Comparison of ENCODE assay signal across 15 cellular contexts in the genomic region with DNA sequence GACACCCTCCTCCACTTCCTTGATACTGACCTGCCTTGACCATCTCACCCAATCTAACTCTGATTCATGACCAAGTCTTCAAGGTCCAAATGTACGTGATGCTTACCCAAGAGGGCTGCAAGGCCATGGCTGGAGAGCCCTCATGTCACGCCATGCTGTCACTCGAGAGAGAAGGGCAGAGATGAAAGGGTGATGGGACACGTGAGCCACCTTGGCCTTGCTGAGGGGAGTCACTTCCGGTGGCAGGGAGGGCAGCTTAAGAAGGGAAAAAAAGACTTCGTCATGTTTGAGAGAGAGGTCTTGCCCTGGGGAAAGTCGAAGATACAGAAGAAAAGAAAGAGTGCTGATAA. TPM values are rescaled to one million over a fixed set of nuclear protein-coding genes. Genes with fewer than 3 reads are reported as not detected.
DNase-seq lines count a peak whose midpoint lies in the region; ATAC-seq and TF ChIP-seq lines count a peak whose summit lies in the region.
"Had no signal": no experiment of that assay in that cellular context is flagged by ENCODE, and none has a peak within 500 bp of the region (broad histone marks: within the 10 kb centered on the region; RNA-seq: fewer than 3 reads in every experiment).

No MANE protein-coding gene starts in this region.

- H3K27me3 ChIP-seq in IMR-90 (ENCODE audit: control insufficient read depth, insufficient read depth, low read length), result no peaks in the 10 kb centered on the region; the same call in 1 of the 2 replicates

- CTCF ChIA-PET in IMR-90 (lab: Yijun Ruan, JAX), result no interaction called here

- peaks cover 4% of the 10 kb centered on the region; the same call in 1 of the 2 replicates for H3K9me3 ChIP-seq in IMR-90 (ENCODE audit: control insufficient read depth, insufficient read depth, low read length)

- H3K23ac ChIP-seq in IMR-90 (ENCODE audit: low read depth, low read length), result peak overlapping the region; percentile 41

- DNase-seq in NCI-H510A (lab: John Stamatoyannopoulos, UW) (peak; percentile 14), NCI-H510A treated with DMSO at 0.1 percent for 48 hours (lab: John Stamatoyannopoulos, UW) (no peak), IMR-90 (no peak), type B pancreatic cell (ENCODE audit: extremely low spot score, unreplicated experiment) (no peak), SKM-1 (lab: John Stamatoyannopoulos, UW; ENCODE audit: unreplicated experiment) (no peak), mesothelial cell of epicardium (ENCODE audit: low spot score in 2 of 2, unreplicated experiment in 2 of 2) (no peak)
- DNase-seq in effector CD4-positive, alpha-beta T cell, result no peak
- DNase-seq: CD4-positive, alpha-beta T cell; GOT3; NCI-H1105 treated with DMSO at 0.1 percent for 48 hours; NCI-H1694 treated with DMSO at 0.1 percent for 48 hours; NK-92 treated with Interleukin-12 subunit alpha and Interleukin-12 subunit beta, amount 100 ng/mL, for 24 hours; RPMI8226 had no signal

- peak overlapping the region; percentile 39 for H4K5ac ChIP-seq in IMR-90 (ENCODE audit: low read depth, low read length)

- H4K20me1 ChIP-seq in IMR-90 (ENCODE audit: insufficient read depth, low read length), result no peaks in the 10 kb centered on the region

- H3K36me3 Mint-ChIP-seq in dendritic cell treated with granulocyte-macrophage colony-stimulating factor and Interleukin-4, amounts not matched to agents 40 ng/mL and 50 ng/mL, for 4 days (ENCODE audit: low read depth), result peaks cover 23% of the 10 kb centered on the region
- H3K36me3 Mint-ChIP-seq in type B pancreatic cell (no peaks in the 10 kb centered on the region), mesothelial cell of epicardium (no peaks in the 10 kb centered on the region)

- H3K4me2 ChIP-seq in IMR-90 (ENCODE audit: low read depth, low read length), result no peak overlapping the region
- H3K4me2 ChIP-seq: KMS-11 had no signal

- H2BK5ac ChIP-seq in IMR-90 (ENCODE audit: low read depth, low read length, poor library complexity, severe bottlenecking), result peak overlapping the region; percentile 67

- no peak for ATAC-seq in IMR-90 (ENCODE audit: low read depth)

- H3K56ac ChIP-seq in IMR-90 (ENCODE audit: extremely low read depth, insufficient read depth, low read length), result no peak overlapping the region

- H3K4me1 ChIP-seq in IMR-90 (ENCODE audit: control insufficient read depth, insufficient read depth, low read length), result peaks cover 6% of the 10 kb centered on the region

- BruUV-seq in IMR-90 (replicated peaks; lab: Mats Ljungman, UMichigan), result no TSS peak

- in situ Hi-C loops in IMR-90 (cut with MboI; ENCODE audit: low sequenced_read_pairs), result no loop called here

- H3K9me1 ChIP-seq in IMR-90 (ENCODE audit: insufficient read depth, low read length), result peaks cover 10% of the 10 kb centered on the region

- H3K4me3 ChIP-seq in IMR-90 (ENCODE audit: insufficient read depth, low read depth, low read length), result no peak overlapping the region

- no peak for TF ChIP-seq POLR2A in IMR-90 (IDR thresholded peaks at IDR 0.05; ENCODE audit: low read depth, low read length)

- WGBS in IMR-90 (ENCODE audit: extremely low coverage in 2 of 2, insufficient read length in 1 of 2), 2 experiments, result 70% methylated on average over 5 of the region's 7 CpGs; no CpG with 5 or more reads in 1 of the 2 experiments

- peak overlapping the region; percentile 69 for H2AK9ac ChIP-seq in IMR-90 (replicated peaks; ENCODE audit: low read depth, low read length, poor library complexity)

- peak overlapping the region; percentile 86; the same call in 1 of the 2 replicates for H2AK5ac ChIP-seq in IMR-90 (ENCODE audit: low read depth, low read length)

- peaks cover 70% of the 10 kb centered on the region for H3K4me1 Mint-ChIP-seq in dendritic cell treated with granulocyte-macrophage colony-stimulating factor and Interleukin-4, amounts not matched to agents 40 ng/mL and 50 ng/mL, for 4 days (ENCODE audit: low read depth)
- peaks cover 23% of the 10 kb centered on the region for H3K4me1 Mint-ChIP-seq in type B pancreatic cell (ENCODE audit: unreplicated experiment)
- peaks cover 16% of the 10 kb centered on the region for H3K4me1 Mint-ChIP-seq in mesothelial cell of epicardium

- TF ChIP-seq CTCF in IMR-90 (conservative IDR thresholded peaks at IDR 0.05; ENCODE audit: low read depth, low read length), result no peak
- no peak for TF ChIP-seq CTCF in type B pancreatic cell (conservative IDR thresholded peaks at IDR 0.05)
- no peak for TF ChIP-seq CTCF in mesothelial cell of epicardium (IDR thresholded peaks at IDR 0.05; ENCODE audit: unreplicated experiment)

- peak overlapping the region; percentile 69; the same call in 1 of the 2 replicates for H3K18ac ChIP-seq in IMR-90 (ENCODE audit: low read depth, low read length)

- no peaks in the 10 kb centered on the region for H3K36me3 ChIP-seq in IMR-90 (ENCODE audit: control insufficient read depth, insufficient read depth, low read length)

- peaks cover 3% of the 10 kb centered on the region for H3K27me3 Mint-ChIP-seq in dendritic cell treated with granulocyte-macrophage colony-stimulating factor and Interleukin-4, amounts not matched to agents 40 ng/mL and 50 ng/mL, for 4 days
- H3K27me3 Mint-ChIP-seq in type B pancreatic cell (peaks cover 6% of the 10 kb centered on the region), mesothelial cell of epicardium (ENCODE audit: low read depth) (no peaks in the 10 kb centered on the region)

- H3K27ac ChIP-seq in IMR-90 (ENCODE audit: insufficient read depth, low read length), result no peak overlapping the region
- H3K27ac ChIP-seq: KMS-11 had no signal

- H4K8ac ChIP-seq in IMR-90 (ENCODE audit: low read depth in 2 of 2, low read length in 2 of 2), result peak overlapping the region; percentile 6 to 56; a peak in 3 of 4 replicates

- H3K9ac ChIP-seq in IMR-90 (ENCODE audit: low read depth, low read length), result no peak overlapping the region
- H3K9ac ChIP-seq: KMS-11 had no signal

- peak overlapping the region; percentile 39; the same call in 1 of the 3 replicates for H2BK15ac ChIP-seq in IMR-90 (ENCODE audit: low read depth, low read length)

- dilution Hi-C loops in IMR-90 (cut with HindIII; ENCODE audit: low sequenced_read_pairs, unreplicated experiment), result no loop called here

- POLR2A ChIA-PET in IMR-90 (lab: Charles Lee; ENCODE audit: unreplicated experiment), result no interaction called here

- peak overlapping the region; percentile 97 for H3K27ac Mint-ChIP-seq in dendritic cell treated with granulocyte-macrophage colony-stimulating factor and Interleukin-4, amounts not matched to agents 40 ng/mL and 50 ng/mL, for 4 days
- H3K27ac Mint-ChIP-seq in type B pancreatic cell, result peak overlapping the region; percentile 1
- H3K27ac Mint-ChIP-seq in mesothelial cell of epicardium, result no peak overlapping the region
- H3K27ac Mint-ChIP-seq: CD4-positive, alpha-beta T cell had no signal

- H2BK20ac ChIP-seq in IMR-90 (ENCODE audit: low read depth, low read length), result peak overlapping the region; percentile 48; the same call in 1 of the 2 replicates

- peak overlapping the region; percentile 74; the same call in 1 of the 2 replicates for H3K14ac ChIP-seq in IMR-90 (replicated peaks; ENCODE audit: low read depth, low read length)

- peak overlapping the region; percentile 67 for H2AFZ ChIP-seq in IMR-90 (replicated peaks; ENCODE audit: low read length, poor library complexity)

- peak overlapping the region; percentile 66 for H4K91ac ChIP-seq in IMR-90 (ENCODE audit: insufficient read depth, low read depth, low read length)

- H3K4ac ChIP-seq in IMR-90 (ENCODE audit: low read depth, low read length), result peak overlapping the region; percentile 80

- intact Hi-C loops in IMR-90 (cut with micrococcal nuclease), result no loop called here
- intact Hi-C loops in dendritic cell treated with granulocyte-macrophage colony-stimulating factor and Interleukin-4, amounts not matched to agents 40 ng/mL and 50 ng/mL, for 4 days (cut with micrococcal nuclease), result no loop called here

- TF ChIP-seq RAD21 in IMR-90 (IDR thresholded peaks at IDR 0.05; ENCODE audit: low read length), result no peak

- H3K79me1 ChIP-seq in IMR-90 (ENCODE audit: low read depth in 1 of 2, low read length in 2 of 2), result peaks cover 0 to 9% of the 10 kb centered on the region in 2 experiments; a peak in 1 of 4 replicates

- peak overlapping the region; percentile 76 for H2BK120ac ChIP-seq in IMR-90 (ENCODE audit: low read depth, low read length)

- H3K4me3 Mint-ChIP-seq in dendritic cell treated with granulocyte-macrophage colony-stimulating factor and Interleukin-4, amounts not matched to agents 40 ng/mL and 50 ng/mL, for 4 days, result no peak overlapping the region
- H3K4me3 Mint-ChIP-seq in type B pancreatic cell (no peak overlapping the region), mesothelial cell of epicardium (no peak overlapping the region)
- H3K4me3 Mint-ChIP-seq: CD4-positive, alpha-beta T cell had no signal

- H3K9me3 Mint-ChIP-seq in dendritic cell treated with granulocyte-macrophage colony-stimulating factor and Interleukin-4, amounts not matched to agents 40 ng/mL and 50 ng/mL, for 4 days, result no peaks in the 10 kb centered on the region
- no peaks in the 10 kb centered on the region for H3K9me3 Mint-ChIP-seq in type B pancreatic cell
- H3K9me3 Mint-ChIP-seq in mesothelial cell of epicardium, result no peaks in the 10 kb centered on the region
- H3K9me3 Mint-ChIP-seq: CD4-positive, alpha-beta T cell had no signal

TF ChIP-seq in IMR-90, 13 proteins besides CTCF, POLR2A, EP300 and RAD21 (continues in another document):
- no peak for TF ChIP-seq MAZ (IDR thresholded peaks at IDR 0.05; ENCODE audit: borderline replicate concordance, low read depth, low read length)
- no peak for TF ChIP-seq MXI1 (IDR thresholded peaks at IDR 0.05; ENCODE audit: borderline replicate concordance, low read depth, low read length)
- TF ChIP-seq FOS (IDR thresholded peaks at IDR 0.05; ENCODE audit: low read depth, low read length), result no peak
- TF ChIP-seq BHLHE40 (IDR thresholded peaks at IDR 0.05; ENCODE audit: low read depth, low read length), result no peak
- no peak for TF ChIP-seq MAFK (IDR thresholded peaks at IDR 0.05; ENCODE audit: low read depth, low read length)
- no peak for TF ChIP-seq CHD1 (IDR thresholded peaks at IDR 0.05; ENCODE audit: low read depth, low read length)
- no peak for TF ChIP-seq NFE2L2 (IDR thresholded peaks at IDR 0.05; ENCODE audit: low read depth, low read length)
- TF ChIP-seq RFX5 (IDR thresholded peaks at IDR 0.05; ENCODE audit: low read depth, low read length), result no peak

RNA-seq across cellular contexts. Expression of gene SCARB1, which starts 3.2 kb away (rescaled TPM):
- total RNA-seq in IMR-90 (2012; rRNA removed) (3.0 and 3.6 TPM in 2 replicates), type B pancreatic cell (ENCODE audit: low replicate concordance) (23.4 and 27.7 TPM in 2 replicates), mesothelial cell of epicardium (40.2 to 43.3 TPM (median 40.4 TPM) in 3 replicates)
- 24.8 and 27.0 TPM in 2 replicates for polyA plus RNA-seq in IMR-90 (2012; rRNA removed)
- 20.5 and 47.8 TPM in 2 replicates for polyA plus RNA-seq in IMR-90 (2012; cell fraction: cytosol; rRNA removed)
- 36.2 and 109 TPM in 2 replicates for polyA plus RNA-seq in IMR-90 (2012; cell fraction: nucleus; rRNA removed; ENCODE audit: low replicate concordance)

RNA-seq across cellular contexts. Expression of gene UBC, which starts 47.6 kb away (rescaled TPM):
- total RNA-seq in IMR-90 (2012; rRNA removed), result 2,742 and 4,320 TPM in 2 replicates
- polyA plus RNA-seq in IMR-90 (2012; rRNA removed), result 2,042 and 2,259 TPM in 2 replicates
- 1,014 and 1,274 TPM in 2 replicates for polyA plus RNA-seq in IMR-90 (2012; cell fraction: cytosol; rRNA removed)
- polyA plus RNA-seq in IMR-90 (2012; cell fraction: nucleus; rRNA removed; ENCODE audit: low replicate concordance), result 915 and 1,106 TPM in 2 replicates
- total RNA-seq in type B pancreatic cell (ENCODE audit: low replicate concordance), result 761 and 1,411 TPM in 2 replicates
- total RNA-seq in mesothelial cell of epicardium, result 718 to 741 TPM (median 720 TPM) in 3 replicates
